Comparison of ENCODE assay signal across 8 cellular contexts in genomic region chr21:42654179-42654912, GRCh38. TPM values are rescaled to one million over a fixed set of nuclear protein-coding genes. Genes with fewer than 3 reads are reported as not detected.
A peak's percentile ranks its signal among the peaks of the same experiment; 100 is the strongest.
DNase-seq lines count a peak whose midpoint lies in the region; ATAC-seq, FAIRE-seq and TF ChIP-seq lines count a peak whose summit lies in the region.

No MANE protein-coding gene starts in this region.

- DNase-seq in GM12891 (ENCODE audit: insufficient read length, low spot score) (no peak), NCI-H1694 (lab: John Stamatoyannopoulos, UW) (peak; percentile 50), kidney epithelial cell (ENCODE audit: low read depth) (no peak), cerebellum (ENCODE audit: low spot score) (no peak)
- peak; percentile 37 to 42 for DNase-seq in activated T-cell treated with anti-CD3 and anti-CD28 coated beads, Interleukin-2, amount 50 U/mL, for 48 hours

- no peak for ATAC-seq in HG02642 (IDR thresholded peaks at IDR 0.05; ENCODE audit: poor library complexity, unreplicated experiment)
- no peak for ATAC-seq in GM18519 (IDR thresholded peaks at IDR 0.05; ENCODE audit: low FRiP score, unreplicated experiment)

- H3K9ac ChIP-seq in stomach smooth muscle (ENCODE audit: low read length in 2 of 2), result peak overlapping the region; percentile 80 to 83

- no peaks in the 10 kb centered on the region for H3K9me3 ChIP-seq in stomach smooth muscle (ENCODE audit: control insufficient read depth in 2 of 2, low read length in 2 of 2)

- FAIRE-seq in GM12891 (lab: Jason Lieb, UNC), result peak; percentile 5

- H3K27me3 ChIP-seq in kidney epithelial cell (ENCODE audit: control insufficient read depth, insufficient read depth, low read length) (peaks cover 74% of the 10 kb centered on the region), stomach smooth muscle (ENCODE audit: control insufficient read depth in 1 of 2, insufficient read depth in 2 of 2, low read length in 2 of 2) (peaks cover 0 to 2% of the 10 kb centered on the region in 2 donors)

- H3K4me3 ChIP-seq in kidney epithelial cell (ENCODE audit: low read depth, low read length) (peak overlapping the region; percentile 35), stomach smooth muscle (ENCODE audit: low read length in 2 of 2) (peak overlapping the region; percentile 76 to 88)

- no peak for TF ChIP-seq POLR2A in GM12891 (IDR thresholded peaks at IDR 0.05; ENCODE audit: low read depth, low read length)

- H3K27ac ChIP-seq in stomach smooth muscle (ENCODE audit: low read length), result peak overlapping the region; percentile 60

- H3K36me3 ChIP-seq in kidney epithelial cell (ENCODE audit: control insufficient read depth, insufficient read depth, low read length) (no peaks in the 10 kb centered on the region), stomach smooth muscle (ENCODE audit: control insufficient read depth in 2 of 2, insufficient read depth in 2 of 2, low read length in 2 of 2) (no peaks in the 10 kb centered on the region)

- peaks cover 51% of the 10 kb centered on the region for H3K4me1 ChIP-seq in stomach smooth muscle (ENCODE audit: control insufficient read depth, insufficient read depth, low read length)

- TF ChIP-seq CTCF in kidney epithelial cell (IDR thresholded peaks at IDR 0.05; ENCODE audit: insufficient read depth, low read length, poor library complexity, severe bottlenecking), result peak; percentile 11

TF ChIP-seq in GM12891, 5 proteins besides CTCF, POLR2A, EP300 and RAD21:
- TF ChIP-seq PAX5 (IDR thresholded peaks at IDR 0.05; ENCODE audit: insufficient read depth, low read length, severe bottlenecking) (no peak), POLR2AphosphoS5 (IDR thresholded peaks at IDR 0.05; ENCODE audit: low read depth, low read length) (no peak), TAF1 (IDR thresholded peaks at IDR 0.05; ENCODE audit: low read depth, low read length) (no peak), POU2F2 (IDR thresholded peaks at IDR 0.05; ENCODE audit: low read depth, low read length) (no peak), SPI1 (IDR thresholded peaks at IDR 0.05; ENCODE audit: low read depth, low read length) (no peak)
TF ChIP-seq in GM12891: peak in this region for 0.

RNA-seq across cellular contexts. Expression of gene PDE9A, which starts 0.9 kb away (rescaled TPM):
- polyA plus RNA-seq in GM12891 (2012; ENCODE audit: low read depth, missing spikeins), result 2.6 TPM
- total RNA-seq in kidney epithelial cell, result 3.9 and 4.2 TPM in 2 replicates
- total RNA-seq in cerebellum, result 23.5 TPM

Comparison
In these comparisons a context has a peak if more than half of its experiments do, and no peak if none do; other contexts are left out.
1. DNase-seq: peak in NCI-H1694 (single experiment) and activated T-cell treated with anti-CD3 and anti-CD28 coated beads, Interleukin-2, amount 50 U/mL, for 48 hours (2 of 2); none in GM12891 (single experiment), kidney epithelial cell (single experiment) and cerebellum (single experiment).